In the genomic region with DNA sequence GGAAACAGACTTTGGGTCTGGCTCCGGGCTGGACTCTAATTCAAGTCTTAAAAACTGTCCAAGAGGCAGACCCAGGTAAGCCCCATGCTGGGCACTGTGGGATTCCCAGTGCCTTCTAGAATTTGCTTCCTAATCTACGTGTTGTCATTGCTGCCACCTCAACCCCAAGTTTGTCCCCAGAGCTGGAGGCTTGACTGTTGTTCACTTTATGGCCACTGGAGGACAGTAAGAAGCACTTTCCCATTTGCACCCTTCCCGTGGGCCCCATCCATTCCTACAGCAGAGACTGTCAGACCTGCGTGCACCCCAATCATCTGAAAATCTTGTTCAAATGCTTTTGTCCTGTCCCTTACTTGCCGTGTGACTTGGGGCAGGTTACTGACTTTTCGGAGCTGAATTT, we compare ENCODE assay signal across 13 cellular contexts. TPM values are rescaled to one million over a fixed set of nuclear protein-coding genes. Genes with fewer than 3 reads are reported as not detected.
DNase-seq lines count a peak whose midpoint lies in the region; ATAC-seq, FAIRE-seq and TF ChIP-seq lines count a peak whose summit lies in the region.
"Had no signal": no experiment of that assay in that cellular context is flagged by ENCODE, and none has a peak within 500 bp of the region (broad histone marks: within the 10 kb centered on the region; RNA-seq: fewer than 3 reads in every experiment).

No MANE protein-coding gene starts in this region.

- DNase-seq in A549 (ENCODE audit: low read depth in 1 of 2, low spot score in 1 of 2) = no peak
- DNase-seq in erythroblast (lab: John Stamatoyannopoulos, UW) = peak; percentile 29 to 35
- no peak for DNase-seq in D341Med (ENCODE audit: low spot score)
- DNase-seq in LoVo (ENCODE audit: low spot score) = no peak
- DNase-seq in NCI-H774 (lab: John Stamatoyannopoulos, UW) = no peak
- DNase-seq in PC-9 = no peak
- DNase-seq: CD8-positive, alpha-beta memory T cell; stimulated activated CD4-positive, alpha-beta T cell treated with anti-CD3 and anti-CD28 coated beads, Interleukin-2, amount 100 ng/mL, for 48 hours; substantia nigra had no signal

- TF ChIP-seq EP300 in A549 (IDR thresholded peaks at IDR 0.05) = no peak

- TF ChIP-seq CTCF in A549 (IDR thresholded peaks at IDR 0.05) (peak; percentile 19; the same call in 2 of the 3 replicates), GM12873 (IDR thresholded peaks at IDR 0.05; ENCODE audit: insufficient read depth, low read depth, low read length, missing control alignments) (peak; percentile 79), OCI-LY3 (IDR thresholded peaks at IDR 0.05; ENCODE audit: low read depth, low read length) (peak; percentile 89), PC-9 (conservative IDR thresholded peaks at IDR 0.05) (no peak; the same call in 1 of the 2 replicates)

- WGBS in A549 (ENCODE audit: missing lambda C conversion rate) = 79% methylated on average over 6 of the region's 6 CpGs

- peaks cover 24% of the 10 kb centered on the region for H3K4me1 ChIP-seq in A549
- peaks cover 22% of the 10 kb centered on the region for H3K4me1 ChIP-seq in OCI-LY3 (ENCODE audit: low read length)
- no peaks in the 10 kb centered on the region for H3K4me1 ChIP-seq in PC-9 (replicated peaks; ENCODE audit: insufficient read depth)

- no TSS peak for BruUV-seq in PC-9 (replicated peaks; lab: Mats Ljungman, UMichigan)

- intact Hi-C loops in PC-9 (cut with micrococcal nuclease; ENCODE audit: unreplicated experiment) = no loop called here

- POLR2A ChIA-PET in A549 (lab: Yijun Ruan, JAX) = interaction anchor here (0.8 kb wide), 1 partner anchor 63 kb away, joined by 4 read pairs; the partner anchor contains the start of gene FLVCR1
- POLR2A ChIA-PET in PC-9 (lab: Charles Lee; ENCODE audit: unreplicated experiment) = interaction anchor here (0.6 kb wide), 1 partner anchor 44 kb away, joined by 5 read pairs; no protein-coding TSS in a partner anchor

- no peaks in the 10 kb centered on the region for H3K9me2 ChIP-seq in PC-9 (ENCODE audit: insufficient read depth)

- no peaks in the 10 kb centered on the region for H3F3A ChIP-seq in PC-9 (ENCODE audit: insufficient read depth, low read depth)

- no peak for TF ChIP-seq POLR2A in A549 (IDR thresholded peaks at IDR 0.05; ENCODE audit: low read length)
- TF ChIP-seq POLR2A in erythroblast (IDR thresholded peaks at IDR 0.05; ENCODE audit: low read length) = no peak

- TF ChIP-seq RAD21 in A549 (conservative IDR thresholded peaks at IDR 0.05 in 1 of 2, IDR thresholded peaks at IDR 0.05 in 1 of 2) = no peak

- FAIRE-seq in A549 (lab: Jason Lieb, UNC) = no peak

- H3K9me3 ChIP-seq in A549 (peaks cover 13% of the 10 kb centered on the region), OCI-LY3 (ENCODE audit: insufficient read depth, low read length) (no peaks in the 10 kb centered on the region), PC-9 (ENCODE audit: insufficient read depth, low read depth) (no peaks in the 10 kb centered on the region)
- H3K9me3 ChIP-seq: HAP-1 had no signal

- peak overlapping the region in 1 of 2 experiments; percentile 50; a peak in 2 of 6 replicates for H3K27ac ChIP-seq in A549
- no peak overlapping the region for H3K27ac ChIP-seq in OCI-LY3 (ENCODE audit: low read length)
- H3K27ac ChIP-seq in PC-9 = no peak overlapping the region
- H3K27ac ChIP-seq: RWPE1 had no signal

- no peaks in the 10 kb centered on the region for H3K27me3 ChIP-seq in OCI-LY3 (ENCODE audit: low read depth, low read length)
- peaks cover 23% of the 10 kb centered on the region for H3K27me3 ChIP-seq in PC-9 (ENCODE audit: insufficient read depth, low read depth)

- CTCF ChIA-PET in A549 (lab: Yijun Ruan, JAX) (interaction anchor here (1.2 to 2.5 kb wide), 3 partner anchors 9 to 74 kb away, joined by 4 to 8 read pairs (median 4); no protein-coding TSS in a partner anchor), PC-9 (lab: Charles Lee) (no interaction called here)

- H3K4me3 ChIP-seq in A549 (no peak overlapping the region), OCI-LY3 (ENCODE audit: low read length) (no peak overlapping the region; the same call in 1 of the 2 replicates), PC-9 (no peak overlapping the region)
- H3K4me3 ChIP-seq: HAP-1 had no signal

- no peak overlapping the region for H3K9ac ChIP-seq in OCI-LY3 (ENCODE audit: low read length)

- H2AFZ ChIP-seq in OCI-LY3 (ENCODE audit: low read depth, low read length) = peak overlapping the region; percentile 50
- H2AFZ ChIP-seq in PC-9 = no peak overlapping the region

- H3K4me2 ChIP-seq in A549 (no peak overlapping the region), OCI-LY3 (ENCODE audit: low read length) (peak overlapping the region; percentile 18; the same call in 1 of the 2 replicates), PC-9 (no peak overlapping the region)

- no peaks in the 10 kb centered on the region for H3K36me3 ChIP-seq in OCI-LY3 (replicated peaks; ENCODE audit: low read depth, low read length)
- H3K36me3 ChIP-seq in PC-9 (ENCODE audit: low read depth) = no peaks in the 10 kb centered on the region
- H3K36me3 ChIP-seq: HAP-1 had no signal

- H3K79me2 ChIP-seq in OCI-LY3 (ENCODE audit: low read length) (no peaks in the 10 kb centered on the region), PC-9 (ENCODE audit: low read depth) (no peaks in the 10 kb centered on the region)

- H4K20me1 ChIP-seq in OCI-LY3 (ENCODE audit: insufficient read depth, low read length) (no peaks in the 10 kb centered on the region), PC-9 (ENCODE audit: insufficient read depth) (no peaks in the 10 kb centered on the region)

- ATAC-seq in A549 = no peak

TF ChIP-seq in A549, 52 proteins besides CTCF, POLR2A, EP300 and RAD21:
- 0 out of 3 replicates have a peak, but pooled peaks have one; percentile 14 for TF ChIP-seq SMC3 (IDR thresholded peaks at IDR 0.05)
- TF ChIP-seq HES2 (IDR thresholded peaks at IDR 0.05) = no peak

RNA-seq across cellular contexts. Expression of gene VASH2, which starts 29.4 kb away (rescaled TPM):
- polyA plus RNA-seq in A549 (2011; rRNA removed) (3.4 and 6.5 TPM in 2 replicates), A549 (2017; fragmentation: RNase III; extraction: RNeasy Plus Mini Kit Qiagen cat#74134 plus additional on column Dnase treatment) (3.0 to 4.7 TPM (median 3.3 TPM) in 3 replicates)
- 1.5 and 2.4 TPM in 2 replicates for polyA plus RNA-seq in A549 (2012; cell fraction: cytosol; rRNA removed)
- 1.2 and 1.6 TPM in 2 replicates for polyA plus RNA-seq in A549 (2012; cell fraction: nucleus; rRNA removed)
- 5.1 and 7.3 TPM in 2 replicates for polyA minus RNA-seq in A549 (2011; rRNA and poly(A)+ RNA removed)
- total RNA-seq in PC-9 (2021) = 0.55 TPM in 1 of 2 replicates, not detected in the other
- polyA plus RNA-seq: CD8-positive, alpha-beta memory T cell had no signal

Comparison
In these comparisons a context has a peak if more than half of its experiments do, and no peak if none do; other contexts are left out.
1. DNase-seq: peak in erythroblast (2 of 2); none in A549 (0 of 2), D341Med (single experiment), LoVo (single experiment), NCI-H774 (single experiment) and PC-9 (0 of 2).